Comparison of ENCODE assay signal across 27 cellular contexts in the genomic region with DNA sequence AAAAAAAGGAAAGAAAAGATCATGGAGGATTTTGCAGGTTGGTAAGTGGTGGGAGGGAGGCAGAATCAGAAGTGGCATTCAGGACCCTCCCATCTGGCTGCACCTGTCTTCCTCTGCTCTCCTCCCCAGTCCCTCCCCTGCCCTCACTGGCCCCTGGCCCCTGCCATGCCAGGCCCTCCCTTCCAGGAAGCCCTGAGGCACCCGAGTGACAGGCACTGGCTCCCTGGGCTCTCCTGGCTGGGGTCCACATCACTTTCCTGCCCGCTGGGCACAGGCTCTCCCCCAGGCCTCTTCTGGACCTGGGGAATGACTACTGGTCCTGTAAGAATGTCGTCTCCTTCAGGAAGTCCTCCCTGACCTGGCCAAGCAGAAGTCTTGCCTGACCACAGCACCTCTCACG.
"Had no signal": no experiment of that assay in that cellular context is flagged by ENCODE, and none has a peak within 500 bp of the region (broad histone marks: within the 10 kb centered on the region; RNA-seq: fewer than 3 reads in every experiment).

No MANE protein-coding gene starts in this region.

- H3K27me3 ChIP-seq: ascending aorta, cardiac muscle cell had no signal

- H3K4me3 ChIP-seq: ascending aorta, cardiac muscle cell had no signal

- ATAC-seq: activated CD8-positive, alpha-beta T cell treated with anti-CD3 and anti-CD28 coated beads for 36 hours; activated naive CD8-positive, alpha-beta T cell treated with anti-CD3 and anti-CD28 coated beads, Interleukin-2, amount 50 U/mL, for 24 hours had no signal

- H3K36me3 ChIP-seq: ascending aorta, cardiac muscle cell had no signal

- DNase-seq: activated B cell treated with CpG ODN at 0.5 μM for 24 hours; activated CD4-positive, alpha-beta memory T cell treated with anti-CD3 and anti-CD28 coated beads for 36 hours; activated CD4-positive, alpha-beta T cell treated with anti-CD3 and anti-CD28 coated beads for 4 hours; activated CD4-positive, alpha-beta T cell treated with anti-CD3 and anti-CD28 coated beads, Interleukin-2, amount 50 U/mL, for 1 hour; activated CD4-positive, alpha-beta T cell treated with anti-CD3 and anti-CD28 coated beads, Interleukin-2, amount 50 U/mL, for 4 hours; activated CD4-positive, CD25-positive, alpha-beta regulatory T cell treated with anti-CD3 and anti-CD28 coated beads, Interleukin-2, amount 50 U/mL, for 72 hours; activated CD8-positive, alpha-beta memory T cell treated with anti-CD3 and anti-CD28 coated beads, Interleukin-2, amount 50 U/mL, for 4 hours; activated CD8-positive, alpha-beta T cell treated with anti-CD3 and anti-CD28 coated beads for 36 hours; activated gamma-delta T cell; activated naive CD4-positive, alpha-beta T cell treated with anti-CD3 and anti-CD28 coated beads, Interleukin-2, amount 10 ng/mL, durations not matched to agents 7 days and 5 days; activated naive CD4-positive, alpha-beta T cell treated with Interleukin-2 at 50 U/mL for 16 hours; activated naive CD8-positive, alpha-beta T cell treated with anti-CD3 and anti-CD28 coated beads, Interleukin-2, amount 10 ng/mL, durations not matched to agents 7 days and 5 days; activated naive CD8-positive, alpha-beta T cell treated with anti-CD3 and anti-CD28 coated beads, Interleukin-2, amount 50 U/mL, for 24 hours; activated T-cell treated with anti-CD3 and anti-CD28 coated beads for 4 hours; activated T-cell treated with anti-CD3 and anti-CD28 coated beads, Interleukin-2, amount 50 U/mL, for 1 hour; activated T-cell treated with anti-CD3 and anti-CD28 coated beads, Interleukin-2, amount 50 U/mL, for 48 hours; amygdala; anterior cingulate cortex; caudate nucleus; cerebellar nuclear complex; T-helper 1 cell; T-helper 2 cell; T-helper 9 cell had no signal

- FAIRE-seq: bronchial epithelial cell, TTC549 had no signal

- H3K27ac ChIP-seq: ascending aorta, cardiac muscle cell had no signal

- H3K9me3 ChIP-seq: ascending aorta had no signal
